Comparison of ENCODE assay signal across 20 cellular contexts in genomic region chr16:78704421-78704820, GRCh38.
"Had no signal": no experiment of that assay in that cellular context is flagged by ENCODE, and none has a peak within 500 bp of the region (broad histone marks: within the 10 kb centered on the region; RNA-seq: fewer than 3 reads in every experiment).

No MANE protein-coding gene starts in this region.

- H3K27me3 Mint-ChIP-seq: activated naive CD8-positive, alpha-beta T cell treated with anti-CD3 and anti-CD28 coated beads, Interleukin-2, amount 10 ng/mL, durations not matched to agents 7 days and 5 days; dendritic cell treated with granulocyte-macrophage colony-stimulating factor and Interleukin-4, amounts not matched to agents 40 ng/mL and 50 ng/mL, for 4 days; naive thymus-derived CD8-positive, alpha-beta T cell had no signal

- ATAC-seq: left lung; mucosa of descending colon; naive thymus-derived CD8-positive, alpha-beta T cell had no signal

- H3K4me3 ChIP-seq: breast epithelium, left lung, mucosa of descending colon, tibial nerve, uterus had no signal

- DNase-seq: activated CD4-positive, alpha-beta T cell treated with anti-CD3 and anti-CD28 coated beads, Interleukin-2, amount 50 U/mL, for 1 hour; activated naive CD4-positive, alpha-beta T cell; activated naive CD8-positive, alpha-beta T cell treated with anti-CD3 and anti-CD28 coated beads, Interleukin-2, amount 10 ng/mL, durations not matched to agents 7 days and 5 days; anterior cingulate cortex; cerebellar nuclear complex; effector memory CD4-positive, alpha-beta T cell; islet precursor cell; left lung; mammary epithelial cell; mucosa of descending colon; naive thymus-derived CD8-positive, alpha-beta T cell; stimulated activated CD4-positive, alpha-beta T cell treated with anti-CD3 and anti-CD28 coated beads, Interleukin-15, amount 100 ng/mL, for 24 hours; stimulated activated CD4-positive, alpha-beta T cell treated with anti-CD3 and anti-CD28 coated beads, Interleukin-4, amount 100 ng/mL, for 1 hour; stimulated activated naive CD4-positive, alpha-beta T cell; uterus had no signal

- H3K9me3 Mint-ChIP-seq: activated naive CD8-positive, alpha-beta T cell treated with anti-CD3 and anti-CD28 coated beads, Interleukin-2, amount 10 ng/mL, durations not matched to agents 7 days and 5 days; dendritic cell treated with granulocyte-macrophage colony-stimulating factor and Interleukin-4, amounts not matched to agents 40 ng/mL and 50 ng/mL, for 4 days had no signal

- H3K27ac ChIP-seq: breast epithelium, left lung, neutrophil, tibial nerve, uterus had no signal

- H3K9me3 ChIP-seq: neutrophil had no signal

- H3K4me1 ChIP-seq: breast epithelium, left lung, tibial nerve, uterus had no signal

- H3K4me3 Mint-ChIP-seq: activated naive CD8-positive, alpha-beta T cell treated with anti-CD3 and anti-CD28 coated beads, Interleukin-2, amount 10 ng/mL, durations not matched to agents 7 days and 5 days; activated T-helper 1 cell treated with anti-CD3 and anti-CD28 coated beads, Interleukin-12 subunit alpha, Interleukin-12 subunit beta, Interleukin-2, Interleukin-4 antibody, amounts not matched to agents 30 ng/mL and 10 ng/mL and 1 ng/mL, durations not matched to agents 14 hours and 24 hours and 36 hours; dendritic cell treated with granulocyte-macrophage colony-stimulating factor and Interleukin-4, amounts not matched to agents 40 ng/mL and 50 ng/mL, for 4 days; naive thymus-derived CD8-positive, alpha-beta T cell had no signal

- H3K27ac Mint-ChIP-seq: activated naive CD8-positive, alpha-beta T cell treated with anti-CD3 and anti-CD28 coated beads, Interleukin-2, amount 10 ng/mL, durations not matched to agents 7 days and 5 days; activated T-helper 1 cell treated with anti-CD3 and anti-CD28 coated beads, Interleukin-12 subunit alpha, Interleukin-12 subunit beta, Interleukin-2, Interleukin-4 antibody, amounts not matched to agents 30 ng/mL and 10 ng/mL and 1 ng/mL, durations not matched to agents 14 hours and 24 hours and 36 hours; dendritic cell treated with granulocyte-macrophage colony-stimulating factor and Interleukin-4, amounts not matched to agents 40 ng/mL and 50 ng/mL, for 4 days; naive thymus-derived CD8-positive, alpha-beta T cell had no signal

- H3K27me3 ChIP-seq: breast epithelium, left lung, neutrophil, tibial nerve, uterus had no signal

- H3K36me3 ChIP-seq: breast epithelium, left lung, neutrophil, tibial nerve, uterus had no signal

- H3K36me3 Mint-ChIP-seq: activated naive CD8-positive, alpha-beta T cell treated with anti-CD3 and anti-CD28 coated beads, Interleukin-2, amount 10 ng/mL, durations not matched to agents 7 days and 5 days had no signal

- H3K4me1 Mint-ChIP-seq: activated naive CD8-positive, alpha-beta T cell treated with anti-CD3 and anti-CD28 coated beads, Interleukin-2, amount 10 ng/mL, durations not matched to agents 7 days and 5 days had no signal
